26 cellular contexts compared by ENCODE assay signal in genomic region chr16:73101568-73101967, GRCh38.
"Had no signal": no experiment of that assay in that cellular context is flagged by ENCODE, and none has a peak within 500 bp of the region (broad histone marks: within the 10 kb centered on the region; RNA-seq: fewer than 3 reads in every experiment).

No MANE protein-coding gene starts in this region.

- FAIRE-seq: pancreas, small intestine, urothelium cell line had no signal

- H3K27ac ChIP-seq: neutrophil, pancreas, prostate gland, stomach, thoracic aorta, thyroid gland, tibial nerve, upper lobe of left lung, vagina had no signal

- H3K9me3 Mint-ChIP-seq: natural killer cell; nephron; stimulated activated naive B cell treated with anti-CD40 and anti-IgM and Interleukin-4, amounts not matched to agents 10 μg/mL and 1 μg/mL and 100 μg/mL, for 72 hours; stimulated activated naive CD8-positive, alpha-beta T cell treated with anti-CD3 and anti-CD28 coated beads, Interleukin-15, Interleukin-2, amounts not matched to agents 100 ng/mL and 50 ng/mL, for 24 hours had no signal

- ATAC-seq: naive thymus-derived CD4-positive, alpha-beta T cell; natural killer cell; pancreas; right cardiac atrium; sciatic nerve; stimulated activated effector memory CD8-positive, alpha-beta T cell treated with anti-CD3 and anti-CD28 coated beads, Interleukin-12 subunit alpha, Interleukin-12 subunit beta, amount 100 ng/mL, for 72 hours; stimulated activated naive B cell treated with anti-CD40 and anti-IgM and Interleukin-4, amounts not matched to agents 10 μg/mL and 1 μg/mL and 100 μg/mL, for 72 hours had no signal

- DNase-seq: naive thymus-derived CD4-positive, alpha-beta T cell; natural killer cell; nucleus accumbens; pancreas; right cardiac atrium; small intestine; stimulated activated CD4-positive, alpha-beta T cell treated with anti-CD3 and anti-CD28 coated beads, Interleukin-15, amount 100 ng/mL, for 24 hours; stimulated activated CD4-positive, alpha-beta T cell treated with anti-CD3 and anti-CD28 coated beads, Interleukin-2, amount 100 ng/mL, for 24 hours; stimulated activated CD4-positive, alpha-beta T cell treated with anti-CD3 and anti-CD28 coated beads, Interleukin-2, amount 100 ng/mL, for 48 hours; stimulated activated CD4-positive, alpha-beta T cell treated with anti-CD3 and anti-CD28 coated beads, Interleukin-4, amount 100 ng/mL, for 24 hours; stimulated activated naive B cell treated with anti-CD40 and anti-IgM and Interleukin-4, amounts not matched to agents 10 μg/mL and 1 μg/mL and 100 μg/mL, for 72 hours; stimulated activated naive CD4-positive, alpha-beta T cell treated with Interleukin-2 at 50 U/mL for 16 hours; stomach; thyroid gland; trophoblast cell; upper lobe of left lung had no signal

- H3K4me3 ChIP-seq: pancreas, prostate gland, stomach, thoracic aorta, thyroid gland, tibial nerve, upper lobe of left lung, vagina had no signal

- H3K27me3 ChIP-seq: neutrophil, pancreas, stomach, thyroid gland, tibial nerve, upper lobe of left lung, vagina had no signal

- H3K36me3 Mint-ChIP-seq: natural killer cell; stimulated activated effector memory CD8-positive, alpha-beta T cell treated with anti-CD3 and anti-CD28 coated beads, Interleukin-12 subunit alpha, Interleukin-12 subunit beta, amount 100 ng/mL, for 72 hours; stimulated activated naive B cell treated with anti-CD40 and anti-IgM and Interleukin-4, amounts not matched to agents 10 μg/mL and 1 μg/mL and 100 μg/mL, for 72 hours had no signal

- H3K4me3 Mint-ChIP-seq: naive thymus-derived CD4-positive, alpha-beta T cell; natural killer cell; nephron; stimulated activated effector memory CD8-positive, alpha-beta T cell treated with anti-CD3 and anti-CD28 coated beads, Interleukin-12 subunit alpha, Interleukin-12 subunit beta, amount 100 ng/mL, for 72 hours; stimulated activated naive B cell treated with anti-CD40 and anti-IgM and Interleukin-4, amounts not matched to agents 10 μg/mL and 1 μg/mL and 100 μg/mL, for 72 hours; stimulated activated naive CD8-positive, alpha-beta T cell treated with anti-CD3 and anti-CD28 coated beads, Interleukin-15, Interleukin-2, amounts not matched to agents 100 ng/mL and 50 ng/mL, for 24 hours had no signal

- H3K27me3 Mint-ChIP-seq: stimulated activated naive CD8-positive, alpha-beta T cell treated with anti-CD3 and anti-CD28 coated beads, Interleukin-15, Interleukin-2, amounts not matched to agents 100 ng/mL and 50 ng/mL, for 24 hours had no signal

- H3K4me1 ChIP-seq: pancreas, prostate gland, stomach, thyroid gland, tibial nerve, upper lobe of left lung, vagina had no signal

- H3K27ac Mint-ChIP-seq: natural killer cell; nephron; stimulated activated effector memory CD8-positive, alpha-beta T cell treated with anti-CD3 and anti-CD28 coated beads, Interleukin-12 subunit alpha, Interleukin-12 subunit beta, amount 100 ng/mL, for 72 hours; stimulated activated naive B cell treated with anti-CD40 and anti-IgM and Interleukin-4, amounts not matched to agents 10 μg/mL and 1 μg/mL and 100 μg/mL, for 72 hours; stimulated activated naive CD8-positive, alpha-beta T cell treated with anti-CD3 and anti-CD28 coated beads, Interleukin-15, Interleukin-2, amounts not matched to agents 100 ng/mL and 50 ng/mL, for 24 hours had no signal

- H3K9me3 ChIP-seq: neutrophil, pancreas, prostate gland, stomach, thoracic aorta, thyroid gland, tibial nerve, upper lobe of left lung, vagina had no signal

- H3K4me1 Mint-ChIP-seq: naive thymus-derived CD4-positive, alpha-beta T cell; stimulated activated effector memory CD8-positive, alpha-beta T cell treated with anti-CD3 and anti-CD28 coated beads, Interleukin-12 subunit alpha, Interleukin-12 subunit beta, amount 100 ng/mL, for 72 hours; stimulated activated naive B cell treated with anti-CD40 and anti-IgM and Interleukin-4, amounts not matched to agents 10 μg/mL and 1 μg/mL and 100 μg/mL, for 72 hours had no signal

- H3K36me3 ChIP-seq: neutrophil, pancreas, prostate gland, stomach, thoracic aorta, thyroid gland, tibial nerve, upper lobe of left lung, vagina had no signal
